9 cellular contexts compared by ENCODE assay signal in genomic region chr14:54622189-54622958, GRCh38. TPM values are rescaled to one million over a fixed set of nuclear protein-coding genes. Genes with fewer than 3 reads are reported as not detected.
DNase-seq lines count a peak whose midpoint lies in the region; ATAC-seq and TF ChIP-seq lines count a peak whose summit lies in the region.
"Had no signal": no experiment of that assay in that cellular context is flagged by ENCODE, and none has a peak within 500 bp of the region (broad histone marks: within the 10 kb centered on the region; RNA-seq: fewer than 3 reads in every experiment).

No MANE protein-coding gene starts in this region.

- H3K4me1 Mint-ChIP-seq in neural crest cell (peaks cover 24% of the 10 kb centered on the region), WTC11 (peaks cover 33% of the 10 kb centered on the region)

- peaks cover 3% of the 10 kb centered on the region for H3K4me1 ChIP-seq in foreskin keratinocyte
- H3K4me1 ChIP-seq: right lobe of liver had no signal

- H3K4me3 Mint-ChIP-seq in neural crest cell (no peak overlapping the region), WTC11 (no peak overlapping the region)

- peak overlapping the region; percentile 70 for H3K27ac Mint-ChIP-seq in neural crest cell (ENCODE audit: unreplicated experiment)
- H3K27ac Mint-ChIP-seq in WTC11, result no peak overlapping the region

- TF ChIP-seq CTCF in neural crest cell (conservative IDR thresholded peaks at IDR 0.05) (no peak), WTC11 (IDR thresholded peaks at IDR 0.05) (no peak), foreskin keratinocyte (conservative IDR thresholded peaks at IDR 0.05) (no peak)

- CTCF ChIA-PET in HEK293T (lab: Yijun Ruan, JAX) (interaction anchor here (1.2 kb wide), 1 partner anchor 12 kb away, joined by 3 read pairs; no protein-coding TSS in a partner anchor), WTC11 (lab: Charles Lee) (interaction anchor here (0.7 to 0.9 kb wide), 2 partner anchors 21 to 55 kb away, joined by 4 read pairs; no protein-coding TSS in a partner anchor)

- H3K27me3 Mint-ChIP-seq in neural crest cell (ENCODE audit: low read depth), result no peaks in the 10 kb centered on the region
- H3K27me3 Mint-ChIP-seq in WTC11 (ENCODE audit: low read depth), result no peaks in the 10 kb centered on the region

- ATAC-seq in GM18502 (IDR thresholded peaks at IDR 0.05; ENCODE audit: poor library complexity, unreplicated experiment) (peak; percentile 91), GM21529 (IDR thresholded peaks at IDR 0.05; ENCODE audit: unreplicated experiment) (peak; percentile 94), HG03558 (IDR thresholded peaks at IDR 0.05; ENCODE audit: extremely low read depth, unreplicated experiment) (peak; percentile 86), WTC11 (no peak), foreskin keratinocyte (no peak)
- ATAC-seq: right lobe of liver had no signal

- POLR2A ChIA-PET in HEK293T (lab: Yijun Ruan, JAX), result interaction anchor here (1.1 kb wide), 1 partner anchor 50 kb away, joined by 3 read pairs; no protein-coding TSS in a partner anchor
- POLR2A ChIA-PET in WTC11 (lab: Charles Lee), result no interaction called here

- no peaks in the 10 kb centered on the region for H3K27me3 ChIP-seq in foreskin keratinocyte
- H3K27me3 ChIP-seq: right lobe of liver had no signal

- no peak overlapping the region for H3K27ac ChIP-seq in foreskin keratinocyte
- H3K27ac ChIP-seq: right lobe of liver had no signal

- DNase-seq in neural crest cell (ENCODE audit: low read depth, low spot score) (no peak), SKM-1 (lab: John Stamatoyannopoulos, UW; ENCODE audit: unreplicated experiment) (no peak), HEK293T (ENCODE audit: extremely low spot score) (no peak), WTC11 (ENCODE audit: low spot score) (no peak), foreskin keratinocyte (no peak)
- DNase-seq: right lobe of liver had no signal

- H3K36me3 Mint-ChIP-seq in neural crest cell (ENCODE audit: low read depth) (peaks cover 6% of the 10 kb centered on the region), WTC11 (peaks cover 6% of the 10 kb centered on the region; the same call in 1 of the 2 replicates)

- H3K9me3 Mint-ChIP-seq in neural crest cell (peaks cover 5% of the 10 kb centered on the region), WTC11 (peaks cover 22% of the 10 kb centered on the region)

TF ChIP-seq in HEK293T, 16 proteins besides CTCF, POLR2A, EP300 and RAD21:
- TF ChIP-seq ELF4 (IDR thresholded peaks at IDR 0.05) (no peak), ZNF384 (IDR thresholded peaks at IDR 0.05) (no peak), SP1 (IDR thresholded peaks at IDR 0.05) (no peak), LEF1 (IDR thresholded peaks at IDR 0.05; ENCODE audit: borderline replicate concordance) (no peak), SUZ12 (IDR thresholded peaks at IDR 0.05) (no peak)

TF ChIP-seq in WTC11, 78 proteins besides CTCF, POLR2A, EP300 and RAD21:
- no peak for TF ChIP-seq ZNF121 (CRISPR knock-in tag; IDR thresholded peaks at IDR 0.05)

RNA-seq across cellular contexts. Expression of gene SAMD4A, which starts 55.4 kb away (rescaled TPM):
- total RNA-seq in neural crest cell, result 3.0 and 4.7 TPM in 2 replicates
- total RNA-seq in WTC11 (2021), result 5.2 to 6.0 TPM (median 5.3 TPM) in 3 replicates
- total RNA-seq in foreskin keratinocyte, result 14.8 TPM in 2 replicates
- polyA plus RNA-seq in foreskin keratinocyte, result 4.4 and 4.6 TPM in 2 replicates

Comparison
In these comparisons a context has a peak if more than half of its experiments do, and no peak if none do; other contexts are left out.
1. ATAC-seq: peak in GM18502 (single experiment), GM21529 (single experiment) and HG03558 (single experiment); none in WTC11 (single experiment) and foreskin keratinocyte (single experiment).